In the genomic region with DNA sequence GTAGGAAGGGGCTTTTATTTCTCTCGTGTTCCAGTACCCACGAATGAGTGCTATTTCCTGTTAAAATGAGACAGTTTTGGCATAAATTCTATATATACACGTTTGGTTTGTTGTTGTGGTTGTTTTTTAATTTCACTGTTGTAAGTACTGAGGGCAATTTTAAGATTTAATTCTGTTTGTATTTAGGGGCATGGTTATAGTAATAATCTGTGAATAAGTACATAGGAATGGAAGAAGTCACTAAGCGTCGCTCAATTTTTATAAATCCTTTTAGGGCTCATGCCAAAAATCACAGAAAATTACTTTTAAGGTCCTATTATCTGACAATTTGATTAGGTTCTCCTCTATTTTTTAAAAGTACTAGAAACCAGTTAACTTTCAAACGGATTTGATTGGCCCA, we compare ENCODE assay signal across 27 cellular contexts.
A peak's percentile ranks its signal among the peaks of the same experiment; 100 is the strongest.
DNase-seq lines count a peak whose midpoint lies in the region; ATAC-seq and TF ChIP-seq lines count a peak whose summit lies in the region.
"Had no signal": no experiment of that assay in that cellular context is flagged by ENCODE, and none has a peak within 500 bp of the region (broad histone marks: within the 10 kb centered on the region; RNA-seq: fewer than 3 reads in every experiment).

No MANE protein-coding gene starts in this region.

- peak overlapping the region; percentile 76 for H2BK5ac ChIP-seq in IMR-90 (ENCODE audit: low read depth, low read length, poor library complexity, severe bottlenecking)
- no peak overlapping the region for H2BK5ac ChIP-seq in mesenchymal stem cell (ENCODE audit: low read depth, low read length, poor library complexity, severe bottlenecking)

- H3K18ac ChIP-seq in IMR-90 (ENCODE audit: low read depth, low read length), result peak overlapping the region; percentile 66; the same call in 1 of the 2 replicates
- no peak overlapping the region for H3K18ac ChIP-seq in mesenchymal stem cell (ENCODE audit: low read depth in 1 of 2, low read length in 2 of 2)

- TF ChIP-seq CTCF in IMR-90 (conservative IDR thresholded peaks at IDR 0.05; ENCODE audit: low read depth, low read length), result no peak
- TF ChIP-seq CTCF in choroid plexus epithelial cell (conservative IDR thresholded peaks at IDR 0.05; ENCODE audit: low read depth, low read length), result no peak

- H3K56ac ChIP-seq in IMR-90 (ENCODE audit: extremely low read depth, insufficient read depth, low read length), result no peak overlapping the region; the same call in 1 of the 2 replicates

- H2AFZ ChIP-seq in ACC112 (ENCODE audit: low read length, unreplicated experiment) (peak overlapping the region; percentile 93), IMR-90 (replicated peaks; ENCODE audit: low read length, poor library complexity) (no peak overlapping the region), mesenchymal stem cell (ENCODE audit: low read depth, low read length) (no peak overlapping the region)

- H2BK15ac ChIP-seq in IMR-90 (ENCODE audit: low read depth, low read length) (no peak overlapping the region), mesenchymal stem cell (ENCODE audit: low read depth, poor library complexity, severe bottlenecking) (no peak overlapping the region)

- H2AK5ac ChIP-seq in IMR-90 (ENCODE audit: low read depth, low read length) (no peak overlapping the region), mesenchymal stem cell (ENCODE audit: low read length, severe bottlenecking) (no peak overlapping the region)

- BruUV-seq in IMR-90 (replicated peaks; lab: Mats Ljungman, UMichigan), result no TSS peak

- H3K9me1 ChIP-seq in IMR-90 (ENCODE audit: insufficient read depth, low read length), result peaks cover 13% of the 10 kb centered on the region

- H3K4ac ChIP-seq in IMR-90 (ENCODE audit: low read depth, low read length), result no peak overlapping the region
- H3K4ac ChIP-seq in mesenchymal stem cell (ENCODE audit: low read depth in 1 of 2, low read length in 2 of 2), result no peak overlapping the region

- intact Hi-C loops in IMR-90 (cut with micrococcal nuclease), result no loop called here

- no peak for TF ChIP-seq RAD21 in IMR-90 (IDR thresholded peaks at IDR 0.05; ENCODE audit: low read length)

- no peak overlapping the region for H3K9ac ChIP-seq in IMR-90 (ENCODE audit: low read depth, low read length)
- peak overlapping the region; percentile 61 for H3K9ac ChIP-seq in mesenchymal stem cell (ENCODE audit: low read length)

- H3K4me2 ChIP-seq in IMR-90 (ENCODE audit: low read depth, low read length) (no peak overlapping the region; the same call in 1 of the 2 replicates), mesenchymal stem cell (ENCODE audit: low read length, poor library complexity, severe bottlenecking) (no peak overlapping the region)

- TF ChIP-seq POLR2A in IMR-90 (IDR thresholded peaks at IDR 0.05; ENCODE audit: low read depth, low read length), result no peak

- dilution Hi-C loops in IMR-90 (cut with HindIII; ENCODE audit: low sequenced_read_pairs, unreplicated experiment), result no loop called here

- H3K79me1 ChIP-seq in IMR-90 (ENCODE audit: low read depth in 1 of 2, low read length in 2 of 2) (peaks cover 0 to 9% of the 10 kb centered on the region in 2 experiments; a peak in 2 of 4 replicates), mesenchymal stem cell (replicated peaks; ENCODE audit: low read length, poor library complexity, severe bottlenecking) (no peaks in the 10 kb centered on the region)

- POLR2A ChIA-PET in IMR-90 (lab: Charles Lee; ENCODE audit: unreplicated experiment), result no interaction called here

- H2AK9ac ChIP-seq in IMR-90 (replicated peaks; ENCODE audit: low read depth, low read length, poor library complexity), result no peak overlapping the region

- ATAC-seq in IMR-90 (ENCODE audit: low read depth), result peak; percentile 8; the same call in 1 of the 2 replicates
- no peak for ATAC-seq in HG02623 (IDR thresholded peaks at IDR 0.05; ENCODE audit: unreplicated experiment)
- ATAC-seq: activated CD4-positive, CD25-positive, alpha-beta regulatory T cell treated with anti-CD3 and anti-CD28 coated beads, Interleukin-2, amount 50 U/mL, for 24 hours; HCT116; HepG2; lower lobe of right lung; T-helper 17 cell; upper lobe of right lung had no signal

- CTCF ChIA-PET in IMR-90 (lab: Yijun Ruan, JAX), result no interaction called here

- H3K23ac ChIP-seq in IMR-90 (ENCODE audit: low read depth, low read length) (no peak overlapping the region), mesenchymal stem cell (ENCODE audit: low read length in 2 of 2) (no peak overlapping the region)

- H3K27me3 ChIP-seq in ACC112 (ENCODE audit: insufficient read depth, low read length) (no peaks in the 10 kb centered on the region), IMR-90 (ENCODE audit: control insufficient read depth, insufficient read depth, low read length) (no peaks in the 10 kb centered on the region), mesenchymal stem cell (ENCODE audit: control insufficient read depth in 1 of 2, insufficient read depth in 1 of 2, low read length in 2 of 2) (no peaks in the 10 kb centered on the region)
- H3K27me3 ChIP-seq: upper lobe of right lung had no signal

- no peaks in the 10 kb centered on the region for H4K20me1 ChIP-seq in IMR-90 (ENCODE audit: insufficient read depth, low read length)

- no CpG with 5 or more reads among the region's 6 CpGs for WGBS in IMR-90 (ENCODE audit: extremely low coverage in 2 of 2, insufficient read length in 1 of 2), 2 experiments
- 0% methylated on average over 3 of the region's 6 CpGs for WGBS in mesenchymal stem cell

- H4K91ac ChIP-seq in IMR-90 (ENCODE audit: insufficient read depth, low read depth, low read length), result no peak overlapping the region
- no peak overlapping the region for H4K91ac ChIP-seq in mesenchymal stem cell (ENCODE audit: low read length)

- H3K4me1 ChIP-seq in ACC112 (ENCODE audit: control insufficient read depth, insufficient read depth, low read length, unreplicated experiment) (peaks cover 48% of the 10 kb centered on the region), IMR-90 (ENCODE audit: control insufficient read depth, insufficient read depth, low read length) (peaks cover 8% of the 10 kb centered on the region; the same call in 1 of the 2 replicates), mesenchymal stem cell (ENCODE audit: control insufficient read depth, insufficient read depth, low read depth, low read length) (peaks cover 11% of the 10 kb centered on the region)
- H3K4me1 ChIP-seq: BE2C, lower lobe of right lung, suprapubic skin, upper lobe of right lung had no signal

- H4K8ac ChIP-seq in IMR-90 (ENCODE audit: low read depth in 2 of 2, low read length in 2 of 2) (peak overlapping the region in 1 of 2 experiments; percentile 69; a peak in 1 of 4 replicates), mesenchymal stem cell (ENCODE audit: low read length) (no peak overlapping the region)

- H2BK20ac ChIP-seq in IMR-90 (ENCODE audit: low read depth, low read length), result no peak overlapping the region

- H3K9me3 ChIP-seq in IMR-90 (ENCODE audit: control insufficient read depth, insufficient read depth, low read length), result no peaks in the 10 kb centered on the region
- H3K9me3 ChIP-seq in mesenchymal stem cell (ENCODE audit: control insufficient read depth, low read length), result no peaks in the 10 kb centered on the region
- H3K9me3 ChIP-seq: BE2C, lower lobe of right lung, suprapubic skin, upper lobe of right lung had no signal

- in situ Hi-C loops in IMR-90 (cut with MboI; ENCODE audit: low sequenced_read_pairs), result no loop called here

- H3K27ac ChIP-seq in ACC112 (ENCODE audit: low read depth, low read length), result peak overlapping the region; percentile 91
- H3K27ac ChIP-seq in IMR-90 (ENCODE audit: insufficient read depth, low read length), result no peak overlapping the region
- no peak overlapping the region for H3K27ac ChIP-seq in mesenchymal stem cell (ENCODE audit: low read length, poor library complexity, severe bottlenecking)
- H3K27ac ChIP-seq: epithelial cell of prostate, lower lobe of right lung, skin epidermis, suprapubic skin, upper lobe of right lung had no signal

- no peak overlapping the region for H4K5ac ChIP-seq in IMR-90 (ENCODE audit: low read depth, low read length)

- DNase-seq in IMR-90, result peak; percentile 24
- peak; percentile 32 for DNase-seq in choroid plexus epithelial cell (ENCODE audit: low read depth)
- peak; percentile 18 for DNase-seq in mesenchymal stem cell
- DNase-seq in NCI-H69 (lab: John Stamatoyannopoulos, UW), result no peak
- DNase-seq in UCSD-AML1 (lab: John Stamatoyannopoulos, UW; ENCODE audit: unreplicated experiment), result no peak
- no peak for DNase-seq in glomerular visceral epithelial cell (ENCODE audit: extremely low spot score)
- DNase-seq: activated CD4-positive, alpha-beta T cell treated with anti-CD3 and anti-CD28 coated beads, Interleukin-2, amount 50 U/mL, for 4 hours; activated naive CD4-positive, alpha-beta T cell treated with Interleukin-2 at 50 U/mL for 16 hours; BE2C; effector CD4-positive, alpha-beta T cell; Karpas-422; lower lobe of right lung; NCI-H1417 treated with DMSO at 0.1 percent for 48 hours; NCI-H2029 treated with DMSO at 0.1 percent for 48 hours; NCI-H524 treated with DMSO at 0.1 percent for 48 hours; NK-92 treated with Interleukin-12 subunit alpha and Interleukin-12 subunit beta, amount 100 ng/mL, for 24 hours; stimulated activated naive CD4-positive, alpha-beta T cell; T-helper 17 cell; upper lobe of right lung had no signal

- H3K36me3 ChIP-seq in ACC112 (ENCODE audit: insufficient read depth, low read length) (no peaks in the 10 kb centered on the region), IMR-90 (ENCODE audit: control insufficient read depth, insufficient read depth, low read length) (no peaks in the 10 kb centered on the region), mesenchymal stem cell (ENCODE audit: control insufficient read depth in 1 of 2, insufficient read depth in 2 of 2, low read depth in 1 of 2, low read length in 2 of 2) (no peaks in the 10 kb centered on the region)
- H3K36me3 ChIP-seq: BE2C, lower lobe of right lung, suprapubic skin, upper lobe of right lung had no signal

- no peaks in the 10 kb centered on the region for H3K79me2 ChIP-seq in ACC112 (ENCODE audit: control insufficient read depth, insufficient read depth, low read length, unreplicated experiment)

- H2BK120ac ChIP-seq in IMR-90 (ENCODE audit: low read depth, low read length) (peak overlapping the region; percentile 25; the same call in 1 of the 2 replicates), mesenchymal stem cell (ENCODE audit: low read depth, low read length) (no peak overlapping the region)

- H3K4me3 ChIP-seq in ACC112 (ENCODE audit: low read depth, low read length) (peak overlapping the region; percentile 60), IMR-90 (ENCODE audit: insufficient read depth, low read depth, low read length) (no peak overlapping the region), choroid plexus epithelial cell (ENCODE audit: low read depth, low read length) (no peak overlapping the region), mesenchymal stem cell (ENCODE audit: insufficient read depth in 1 of 2, low read depth in 1 of 2, low read length in 2 of 2) (no peak overlapping the region)
- H3K4me3 ChIP-seq: lower lobe of right lung, skin epidermis, suprapubic skin, upper lobe of right lung had no signal

- no peak overlapping the region for H2BK12ac ChIP-seq in mesenchymal stem cell (ENCODE audit: low read length in 2 of 2)

- no peak overlapping the region for H3K14ac ChIP-seq in IMR-90 (replicated peaks; ENCODE audit: low read depth, low read length)
- no peak overlapping the region for H3K14ac ChIP-seq in mesenchymal stem cell (ENCODE audit: low read length in 2 of 2)

TF ChIP-seq in IMR-90, 13 proteins besides CTCF, POLR2A, EP300 and RAD21 (continues in another document):
- no peak for TF ChIP-seq MAFK (IDR thresholded peaks at IDR 0.05; ENCODE audit: low read depth, low read length)

Comparison
In these comparisons a context has a peak if more than half of its experiments do, and no peak if none do; other contexts are left out.
1. DNase-seq: peak in IMR-90 (single experiment), choroid plexus epithelial cell (single experiment) and mesenchymal stem cell (single experiment); none in NCI-H69 (single experiment), UCSD-AML1 (single experiment) and glomerular visceral epithelial cell (single experiment).